ENCODE assay signal across 33 cellular contexts in the genomic region with DNA sequence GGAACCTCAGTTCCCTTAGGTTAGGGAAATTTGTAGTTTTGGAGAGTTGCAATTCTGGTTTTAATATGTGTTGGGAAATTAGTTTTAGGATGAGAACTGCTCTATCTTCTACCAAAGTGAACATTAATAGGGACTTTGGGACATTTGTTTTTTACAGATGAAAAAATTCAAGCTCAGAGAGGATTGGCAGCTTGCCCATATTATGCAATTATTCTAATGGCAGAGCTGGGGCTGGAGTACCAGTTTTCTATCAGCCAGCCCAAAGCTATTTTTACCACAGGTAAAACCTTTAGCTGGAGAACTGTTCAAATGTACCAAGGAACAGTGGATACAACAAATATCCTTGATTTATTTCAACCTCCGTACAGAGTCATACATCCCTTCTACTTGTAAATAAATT.
DNase-seq lines count a peak whose midpoint lies in the region; ATAC-seq, FAIRE-seq and TF ChIP-seq lines count a peak whose summit lies in the region.
"Had no signal": no experiment of that assay in that cellular context is flagged by ENCODE, and none has a peak within 500 bp of the region (broad histone marks: within the 10 kb centered on the region; RNA-seq: fewer than 3 reads in every experiment).

No MANE protein-coding gene starts in this region.

- no peak overlapping the region for H3K4me3 ChIP-seq in astrocyte of the spinal cord (ENCODE audit: low read depth, low read length)
- H3K4me3 ChIP-seq: adrenal gland, colonic mucosa, GM12878, heart left ventricle, K562, MG63, PC-9, spleen, thoracic aorta had no signal

- FAIRE-seq in islet of Langerhans (lab: Jason Lieb, UNC), result peak; percentile 13
- FAIRE-seq: GM12878, H54, K562, kidney, urothelium cell line had no signal

- TF ChIP-seq CTCF in astrocyte of the spinal cord (IDR thresholded peaks at IDR 0.05; ENCODE audit: low read depth, low read length), result no peak

- DNase-seq in NCI-H2196 (lab: John Stamatoyannopoulos, UW; ENCODE audit: unreplicated experiment) (peak; percentile 32), NCI-H2196 treated with DMSO at 0.1 percent for 48 hours (lab: John Stamatoyannopoulos, UW; ENCODE audit: unreplicated experiment) (no peak), EH (ENCODE audit: low read depth) (peak; percentile 9), astrocyte of the spinal cord (ENCODE audit: low read depth, low spot score) (peak; percentile 10), NCI-H446 treated with DMSO at 0.1 percent for 48 hours (lab: John Stamatoyannopoulos, UW) (no peak)
- DNase-seq in activated CD4-positive, CD25-positive, alpha-beta regulatory T cell (lab: John Stamatoyannopoulos, UW), result no peak
- DNase-seq: activated CD4-positive, alpha-beta memory T cell treated with anti-CD3 and anti-CD28 coated beads for 36 hours; activated CD4-positive, CD25-positive, alpha-beta regulatory T cell treated with anti-CD3 and anti-CD28 coated beads, Interleukin-2, amount 50 U/mL, for 72 hours; activated CD8-positive, alpha-beta memory T cell treated with anti-CD3 and anti-CD28 coated beads, Interleukin-2, amount 50 U/mL, for 4 hours; activated naive CD4-positive, alpha-beta T cell treated with anti-CD3 and anti-CD28 coated beads for 36 hours; CD4-positive, alpha-beta T cell; colonic mucosa; effector CD4-positive, alpha-beta T cell; heart left ventricle; kidney; MG63; naive thymus-derived CD4-positive, alpha-beta T cell; NCI-H2029 treated with DMSO at 0.1 percent for 48 hours; NCI-H510A; NK-92 treated with Interleukin-12 subunit alpha and Interleukin-12 subunit beta, amount 100 ng/mL, for 24 hours; PC-9; posterior cingulate gyrus; right cardiac atrium; spleen; stimulated activated CD4-positive, alpha-beta T cell treated with anti-CD3 and anti-CD28 coated beads, Interleukin-2, amount 100 ng/mL, for 24 hours had no signal

- ATAC-seq in HG03432 (IDR thresholded peaks at IDR 0.05; ENCODE audit: unreplicated experiment), result no peak
- ATAC-seq: GM12878; heart left ventricle; K562; naive thymus-derived CD4-positive, alpha-beta T cell; right cardiac atrium had no signal

- in situ Hi-C loops in astrocyte of the spinal cord (cut with HindIII; ENCODE audit: low sequenced_read_pairs), result no loop called here

Comparison
In these comparisons a context has a peak if more than half of its experiments do, and no peak if none do; other contexts are left out.
1. DNase-seq: peak in NCI-H2196 (single experiment), EH (single experiment) and astrocyte of the spinal cord (single experiment); none in NCI-H2196 treated with DMSO at 0.1 percent for 48 hours (single experiment), NCI-H446 treated with DMSO at 0.1 percent for 48 hours (single experiment) and activated CD4-positive, CD25-positive, alpha-beta regulatory T cell (0 of 4).